In genomic region chr1:100606438-100606837, GRCh38 we compare ENCODE assay signal across 9 cellular contexts.
A peak's percentile ranks its signal among the peaks of the same experiment; 100 is the strongest.
DNase-seq lines count a peak whose midpoint lies in the region; ATAC-seq, FAIRE-seq and TF ChIP-seq lines count a peak whose summit lies in the region.
"Had no signal": no experiment of that assay in that cellular context is flagged by ENCODE, and none has a peak within 500 bp of the region (broad histone marks: within the 10 kb centered on the region; RNA-seq: fewer than 3 reads in every experiment).

No MANE protein-coding gene starts in this region.

- no peak overlapping the region for H3K23ac ChIP-seq in mesendoderm (ENCODE audit: low read length)

- no peak overlapping the region for H3K9ac ChIP-seq in mesendoderm (ENCODE audit: low read length)

- no peak overlapping the region for H2BK120ac ChIP-seq in mesendoderm (ENCODE audit: low read depth, low read length)

- no peak overlapping the region for H3K56ac ChIP-seq in mesendoderm (ENCODE audit: low read length)

- peak; percentile 92 for TF ChIP-seq CTCF in chondrocyte (IDR thresholded peaks at IDR 0.05)

- no peaks in the 10 kb centered on the region for H3K36me3 ChIP-seq in mesendoderm (ENCODE audit: control insufficient read depth, insufficient read depth, low read length)

- no peak overlapping the region for H2BK5ac ChIP-seq in mesendoderm (ENCODE audit: low read length)

- no peak overlapping the region for H4K8ac ChIP-seq in mesendoderm (ENCODE audit: low read depth, low read length)

- no peak overlapping the region for H3K27ac Mint-ChIP-seq in chondrocyte (ENCODE audit: unreplicated experiment)
- H3K27ac Mint-ChIP-seq: memory B cell had no signal

- ATAC-seq in HG03196 (IDR thresholded peaks at IDR 0.05; ENCODE audit: unreplicated experiment): no peak

- no peaks in the 10 kb centered on the region for H3K27me3 ChIP-seq in mesendoderm (ENCODE audit: insufficient read depth, low read length, poor library complexity)

- H3K4ac ChIP-seq in mesendoderm (ENCODE audit: low read depth, low read length): no peak overlapping the region

- no peak overlapping the region for H3K4me3 ChIP-seq in mesendoderm (ENCODE audit: low read length)

- no peaks in the 10 kb centered on the region for H3K4me1 ChIP-seq in mesendoderm (ENCODE audit: control insufficient read depth, low read depth, low read length)

- H3K18ac ChIP-seq in mesendoderm (ENCODE audit: low read length): no peak overlapping the region

- no peak overlapping the region for H2AK5ac ChIP-seq in mesendoderm (ENCODE audit: low read length)

- no peaks in the 10 kb centered on the region for H3K79me1 ChIP-seq in mesendoderm (ENCODE audit: low read length)

- DNase-seq in EL: peak; percentile 66
- DNase-seq in LHCN-M2 (ENCODE audit: low read depth): peak; percentile 81
- no peak for DNase-seq in chondrocyte (ENCODE audit: low spot score)
- peak; percentile 41 for DNase-seq in mesendoderm
- DNase-seq in DMS153 (lab: John Stamatoyannopoulos, UW): no peak
- DNase-seq in GM19239 (ENCODE audit: insufficient read length, low spot score): no peak
- no peak for DNase-seq in NK-92 (lab: John Stamatoyannopoulos, UW; ENCODE audit: unreplicated experiment)

- H3K36me3 Mint-ChIP-seq in chondrocyte (ENCODE audit: low read depth): peaks cover 10% of the 10 kb centered on the region
- H3K36me3 Mint-ChIP-seq: memory B cell had no signal

- no peak for FAIRE-seq in GM19239 (lab: Jason Lieb, UNC)

- WGBS in mesendoderm (ENCODE audit: extremely low coverage, insufficient coverage, low lambda C conversion rate): no CpG with 5 or more reads among the region's 3 CpGs

- peaks cover 25% of the 10 kb centered on the region for H3K4me1 Mint-ChIP-seq in chondrocyte (ENCODE audit: low read depth)
- H3K4me1 Mint-ChIP-seq: memory B cell had no signal

- no peak overlapping the region for H3K4me3 Mint-ChIP-seq in chondrocyte (ENCODE audit: unreplicated experiment)
- H3K4me3 Mint-ChIP-seq: memory B cell had no signal

- no peaks in the 10 kb centered on the region for H3K79me2 ChIP-seq in mesendoderm (ENCODE audit: control insufficient read depth, insufficient read depth, low read length)

- no peak overlapping the region for H2BK15ac ChIP-seq in mesendoderm (replicated peaks; ENCODE audit: low read depth)

- H4K5ac ChIP-seq in mesendoderm (ENCODE audit: low read length): no peak overlapping the region

- H3K4me2 ChIP-seq in mesendoderm (ENCODE audit: low read length): no peak overlapping the region

- H3K27me3 Mint-ChIP-seq in chondrocyte (ENCODE audit: low read depth): no peaks in the 10 kb centered on the region

- peaks cover 13% of the 10 kb centered on the region for H3K9me3 Mint-ChIP-seq in chondrocyte (ENCODE audit: low read depth)

- no peak overlapping the region for H3K27ac ChIP-seq in mesendoderm (ENCODE audit: low read depth, low read length)

Comparison
In these comparisons a context has a peak if more than half of its experiments do, and no peak if none do; other contexts are left out.
1. DNase-seq: peak in EL (single experiment), LHCN-M2 (single experiment) and mesendoderm (single experiment); none in chondrocyte (single experiment), DMS153 (single experiment), GM19239 (single experiment) and NK-92 (single experiment).